13 cellular contexts compared by ENCODE assay signal in the genomic region with DNA sequence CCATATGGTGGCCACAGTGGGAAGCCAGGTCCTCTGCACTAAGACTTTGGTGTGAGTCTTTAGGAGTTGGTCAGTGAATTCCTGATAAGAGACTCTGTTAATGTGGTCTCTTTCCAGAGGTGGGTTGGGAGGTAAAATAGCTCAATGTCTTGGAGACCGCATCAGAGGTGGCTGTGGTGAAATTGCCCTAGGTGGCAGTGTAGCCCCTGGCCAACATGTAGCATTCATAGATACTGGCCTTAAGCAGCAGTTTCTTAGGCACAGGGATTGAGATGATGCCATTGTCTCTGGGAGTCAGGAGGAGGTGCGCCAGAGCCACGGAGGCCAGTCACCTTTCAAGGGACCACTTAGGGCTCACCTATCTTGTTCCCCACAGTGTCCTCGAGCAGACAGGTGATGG.
DNase-seq lines count a peak whose midpoint lies in the region; ATAC-seq and TF ChIP-seq lines count a peak whose summit lies in the region.
"Had no signal": no experiment of that assay in that cellular context is flagged by ENCODE, and none has a peak within 500 bp of the region (broad histone marks: within the 10 kb centered on the region; RNA-seq: fewer than 3 reads in every experiment).

No MANE protein-coding gene starts in this region.

- CTCF ChIA-PET in WTC11 (lab: Charles Lee), result interaction anchor here (0.6 to 2.0 kb wide), 37 partner anchors 10 to 324 kb away, joined by 3 to 22 read pairs (median 3); no protein-coding TSS in a partner anchor

- H3K4me3 Mint-ChIP-seq in HFFc6 (no peak overlapping the region), WTC11 (no peak overlapping the region), memory B cell (no peak overlapping the region)
- H3K4me3 Mint-ChIP-seq: brain, T-helper 17 cell had no signal

- peak; percentile 93 for ATAC-seq in WTC11
- ATAC-seq in memory B cell (ENCODE audit: low read depth), result peak; percentile 35
- no peak for ATAC-seq in GM21367 (IDR thresholded peaks at IDR 0.05; ENCODE audit: unreplicated experiment)
- no peak for ATAC-seq in HG03025 (IDR thresholded peaks at IDR 0.05; ENCODE audit: low FRiP score, unreplicated experiment)
- ATAC-seq: T-helper 17 cell had no signal

- peak; percentile 9; the same call in 1 of the 2 replicates for TF ChIP-seq CTCF in HFFc6 (IDR thresholded peaks at IDR 0.05)
- no peak for TF ChIP-seq CTCF in WTC11 (IDR thresholded peaks at IDR 0.05)

- no peaks in the 10 kb centered on the region for H3K36me3 Mint-ChIP-seq in HFFc6 (ENCODE audit: low read depth)
- no peaks in the 10 kb centered on the region for H3K36me3 Mint-ChIP-seq in WTC11
- H3K36me3 Mint-ChIP-seq in memory B cell, result no peaks in the 10 kb centered on the region
- H3K36me3 Mint-ChIP-seq: brain had no signal

- H3K27me3 Mint-ChIP-seq in HFFc6 (ENCODE audit: insufficient read depth) (peaks cover 4% of the 10 kb centered on the region; the same call in 1 of the 2 replicates), WTC11 (ENCODE audit: low read depth) (no peaks in the 10 kb centered on the region), memory B cell (peaks cover 6% of the 10 kb centered on the region)
- H3K27me3 Mint-ChIP-seq: brain had no signal

- DNase-seq in DMS53 (lab: John Stamatoyannopoulos, UW), result peak; percentile 50
- DNase-seq in HFFc6, result no peak
- DNase-seq in WTC11 (ENCODE audit: low spot score), result peak; percentile 33
- no peak for DNase-seq in memory B cell (ENCODE audit: low spot score in 2 of 2)
- DNase-seq in foreskin melanocyte, result no peak
- DNase-seq in HT-29 (ENCODE audit: low spot score), result no peak
- DNase-seq: COR-L47; midbrain; stimulated activated CD8-positive, alpha-beta memory T cell treated with anti-CD3 and anti-CD28 coated beads, Interleukin-4, amount 100 ng/mL, for 48 hours; T-helper 17 cell had no signal

- H3K27ac Mint-ChIP-seq in HFFc6 (no peak overlapping the region), WTC11 (no peak overlapping the region), memory B cell (no peak overlapping the region)
- H3K27ac Mint-ChIP-seq: brain, T-helper 17 cell had no signal

- H3K4me1 Mint-ChIP-seq in HFFc6 (ENCODE audit: low read depth), result no peaks in the 10 kb centered on the region
- H3K4me1 Mint-ChIP-seq in WTC11, result no peaks in the 10 kb centered on the region
- H3K4me1 Mint-ChIP-seq in memory B cell, result no peaks in the 10 kb centered on the region
- H3K4me1 Mint-ChIP-seq: T-helper 17 cell had no signal

- H3K9me3 Mint-ChIP-seq in HFFc6 (no peaks in the 10 kb centered on the region; the same call in 1 of the 2 replicates), WTC11 (no peaks in the 10 kb centered on the region), memory B cell (no peaks in the 10 kb centered on the region)
- H3K9me3 Mint-ChIP-seq: brain had no signal

- POLR2A ChIA-PET in WTC11 (lab: Charles Lee), result interaction anchor here (0.5 kb wide), 1 partner anchor 318 kb away, joined by 3 read pairs; no protein-coding TSS in a partner anchor

TF ChIP-seq in WTC11, 78 proteins besides CTCF, POLR2A, EP300 and RAD21 (continues in another document):
- TF ChIP-seq ZNF416 (CRISPR knock-in tag; IDR thresholded peaks at IDR 0.05) (no peak), IRF2 (CRISPR knock-in tag; IDR thresholded peaks at IDR 0.05; ENCODE audit: borderline replicate concordance, low read depth) (no peak), TP53 (CRISPR knock-in tag; IDR thresholded peaks at IDR 0.05) (no peak), ZNF423 (CRISPR knock-in tag; IDR thresholded peaks at IDR 0.05) (no peak), ZNF317 (CRISPR knock-in tag; IDR thresholded peaks at IDR 0.05; ENCODE audit: borderline replicate concordance, low read depth) (no peak), GTF2I (CRISPR knock-in tag; conservative IDR thresholded peaks at IDR 0.05) (no peak), TEAD1 (CRISPR knock-in tag; IDR thresholded peaks at IDR 0.05) (no peak), NFATC4 (CRISPR knock-in tag; IDR thresholded peaks at IDR 0.05) (no peak), RORB (CRISPR knock-in tag; IDR thresholded peaks at IDR 0.05) (no peak), GABPB1 (CRISPR knock-in tag; IDR thresholded peaks at IDR 0.05) (no peak), SMAD3 (CRISPR knock-in tag; IDR thresholded peaks at IDR 0.05; ENCODE audit: borderline replicate concordance) (no peak), JUN (CRISPR knock-in tag; IDR thresholded peaks at IDR 0.05) (no peak)
- TF ChIP-seq, protein P1, sequence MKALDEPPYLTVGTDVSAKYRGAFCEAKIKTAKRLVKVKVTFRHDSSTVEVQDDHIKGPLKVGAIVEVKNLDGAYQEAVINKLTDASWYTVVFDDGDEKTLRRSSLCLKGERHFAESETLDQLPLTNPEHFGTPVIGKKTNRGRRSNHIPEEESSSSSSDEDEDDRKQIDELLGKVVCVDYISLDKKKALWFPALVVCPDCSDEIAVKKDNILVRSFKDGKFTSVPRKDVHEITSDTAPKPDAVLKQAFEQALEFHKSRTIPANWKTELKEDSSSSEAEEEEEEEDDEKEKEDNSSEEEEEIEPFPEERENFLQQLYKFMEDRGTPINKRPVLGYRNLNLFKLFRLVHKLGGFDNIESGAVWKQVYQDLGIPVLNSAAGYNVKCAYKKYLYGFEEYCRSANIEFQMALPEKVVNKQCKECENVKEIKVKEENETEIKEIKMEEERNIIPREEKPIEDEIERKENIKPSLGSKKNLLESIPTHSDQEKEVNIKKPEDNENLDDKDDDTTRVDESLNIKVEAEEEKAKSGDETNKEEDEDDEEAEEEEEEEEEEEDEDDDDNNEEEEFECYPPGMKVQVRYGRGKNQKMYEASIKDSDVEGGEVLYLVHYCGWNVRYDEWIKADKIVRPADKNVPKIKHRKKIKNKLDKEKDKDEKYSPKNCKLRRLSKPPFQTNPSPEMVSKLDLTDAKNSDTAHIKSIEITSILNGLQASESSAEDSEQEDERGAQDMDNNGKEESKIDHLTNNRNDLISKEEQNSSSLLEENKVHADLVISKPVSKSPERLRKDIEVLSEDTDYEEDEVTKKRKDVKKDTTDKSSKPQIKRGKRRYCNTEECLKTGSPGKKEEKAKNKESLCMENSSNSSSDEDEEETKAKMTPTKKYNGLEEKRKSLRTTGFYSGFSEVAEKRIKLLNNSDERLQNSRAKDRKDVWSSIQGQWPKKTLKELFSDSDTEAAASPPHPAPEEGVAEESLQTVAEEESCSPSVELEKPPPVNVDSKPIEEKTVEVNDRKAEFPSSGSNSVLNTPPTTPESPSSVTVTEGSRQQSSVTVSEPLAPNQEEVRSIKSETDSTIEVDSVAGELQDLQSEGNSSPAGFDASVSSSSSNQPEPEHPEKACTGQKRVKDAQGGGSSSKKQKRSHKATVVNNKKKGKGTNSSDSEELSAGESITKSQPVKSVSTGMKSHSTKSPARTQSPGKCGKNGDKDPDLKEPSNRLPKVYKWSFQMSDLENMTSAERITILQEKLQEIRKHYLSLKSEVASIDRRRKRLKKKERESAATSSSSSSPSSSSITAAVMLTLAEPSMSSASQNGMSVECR (CRISPR knock-in tag; IDR thresholded peaks at IDR 0.05; ENCODE audit: borderline replicate concordance), result no peak
- TF ChIP-seq, protein P2, sequence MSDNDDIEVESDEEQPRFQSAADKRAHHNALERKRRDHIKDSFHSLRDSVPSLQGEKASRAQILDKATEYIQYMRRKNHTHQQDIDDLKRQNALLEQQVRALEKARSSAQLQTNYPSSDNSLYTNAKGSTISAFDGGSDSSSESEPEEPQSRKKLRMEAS (CRISPR knock-in tag; IDR thresholded peaks at IDR 0.05), result no peak
- TF ChIP-seq, protein P3, sequence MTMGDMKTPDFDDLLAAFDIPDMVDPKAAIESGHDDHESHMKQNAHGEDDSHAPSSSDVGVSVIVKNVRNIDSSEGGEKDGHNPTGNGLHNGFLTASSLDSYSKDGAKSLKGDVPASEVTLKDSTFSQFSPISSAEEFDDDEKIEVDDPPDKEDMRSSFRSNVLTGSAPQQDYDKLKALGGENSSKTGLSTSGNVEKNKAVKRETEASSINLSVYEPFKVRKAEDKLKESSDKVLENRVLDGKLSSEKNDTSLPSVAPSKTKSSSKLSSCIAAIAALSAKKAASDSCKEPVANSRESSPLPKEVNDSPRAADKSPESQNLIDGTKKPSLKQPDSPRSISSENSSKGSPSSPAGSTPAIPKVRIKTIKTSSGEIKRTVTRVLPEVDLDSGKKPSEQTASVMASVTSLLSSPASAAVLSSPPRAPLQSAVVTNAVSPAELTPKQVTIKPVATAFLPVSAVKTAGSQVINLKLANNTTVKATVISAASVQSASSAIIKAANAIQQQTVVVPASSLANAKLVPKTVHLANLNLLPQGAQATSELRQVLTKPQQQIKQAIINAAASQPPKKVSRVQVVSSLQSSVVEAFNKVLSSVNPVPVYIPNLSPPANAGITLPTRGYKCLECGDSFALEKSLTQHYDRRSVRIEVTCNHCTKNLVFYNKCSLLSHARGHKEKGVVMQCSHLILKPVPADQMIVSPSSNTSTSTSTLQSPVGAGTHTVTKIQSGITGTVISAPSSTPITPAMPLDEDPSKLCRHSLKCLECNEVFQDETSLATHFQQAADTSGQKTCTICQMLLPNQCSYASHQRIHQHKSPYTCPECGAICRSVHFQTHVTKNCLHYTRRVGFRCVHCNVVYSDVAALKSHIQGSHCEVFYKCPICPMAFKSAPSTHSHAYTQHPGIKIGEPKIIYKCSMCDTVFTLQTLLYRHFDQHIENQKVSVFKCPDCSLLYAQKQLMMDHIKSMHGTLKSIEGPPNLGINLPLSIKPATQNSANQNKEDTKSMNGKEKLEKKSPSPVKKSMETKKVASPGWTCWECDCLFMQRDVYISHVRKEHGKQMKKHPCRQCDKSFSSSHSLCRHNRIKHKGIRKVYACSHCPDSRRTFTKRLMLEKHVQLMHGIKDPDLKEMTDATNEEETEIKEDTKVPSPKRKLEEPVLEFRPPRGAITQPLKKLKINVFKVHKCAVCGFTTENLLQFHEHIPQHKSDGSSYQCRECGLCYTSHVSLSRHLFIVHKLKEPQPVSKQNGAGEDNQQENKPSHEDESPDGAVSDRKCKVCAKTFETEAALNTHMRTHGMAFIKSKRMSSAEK (CRISPR knock-in tag; IDR thresholded peaks at IDR 0.05; ENCODE audit: borderline replicate concordance), result no peak
- TF ChIP-seq, protein P4, sequence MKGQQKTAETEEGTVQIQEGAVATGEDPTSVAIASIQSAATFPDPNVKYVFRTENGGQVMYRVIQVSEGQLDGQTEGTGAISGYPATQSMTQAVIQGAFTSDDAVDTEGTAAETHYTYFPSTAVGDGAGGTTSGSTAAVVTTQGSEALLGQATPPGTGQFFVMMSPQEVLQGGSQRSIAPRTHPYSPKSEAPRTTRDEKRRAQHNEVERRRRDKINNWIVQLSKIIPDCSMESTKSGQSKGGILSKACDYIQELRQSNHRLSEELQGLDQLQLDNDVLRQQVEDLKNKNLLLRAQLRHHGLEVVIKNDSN (CRISPR knock-in tag; IDR thresholded peaks at IDR 0.05), result no peak

Comparison
In these comparisons a context has a peak if more than half of its experiments do, and no peak if none do; other contexts are left out.
1. DNase-seq: peak in DMS53 (single experiment) and WTC11 (single experiment); none in HFFc6 (single experiment), memory B cell (0 of 2), foreskin melanocyte (single experiment) and HT-29 (single experiment).
2. ATAC-seq: peak in WTC11 (single experiment) and memory B cell (single experiment); none in GM21367 (single experiment) and HG03025 (single experiment).